In genomic region chr14:33943081-33943480, GRCh38 we compare ENCODE assay signal across 12 cellular contexts. TPM values are rescaled to one million over a fixed set of nuclear protein-coding genes. Genes with fewer than 3 reads are reported as not detected.
DNase-seq lines count a peak whose midpoint lies in the region; ATAC-seq and TF ChIP-seq lines count a peak whose summit lies in the region.
"Had no signal": no experiment of that assay in that cellular context is flagged by ENCODE, and none has a peak within 500 bp of the region (broad histone marks: within the 10 kb centered on the region; RNA-seq: fewer than 3 reads in every experiment).

No MANE protein-coding gene starts in this region.

- TF ChIP-seq POLR2A in thyroid gland (IDR thresholded peaks at IDR 0.05), result no peak

- H3K4me1 ChIP-seq in thyroid gland, result peaks cover 4 to 8% of the 10 kb centered on the region in 2 donors
- H3K4me1 ChIP-seq: foreskin keratinocyte had no signal

- no peak for DNase-seq in T-helper 2 cell treated with Interferon-gamma antibody and Interleukin-4, amounts not matched to agents 5 μg/mL and 100 μg/mL, for 36 hours (ENCODE audit: low spot score)
- DNase-seq in T-helper 2 cell (no peak), NCI-H446 treated with DMSO at 0.1 percent for 48 hours (lab: John Stamatoyannopoulos, UW) (peak; percentile 96), globus pallidus (ENCODE audit: low spot score) (peak; percentile 82), thyroid gland (peak; percentile 27 to 30), MV-4-11 (lab: John Stamatoyannopoulos, UW) (no peak), T-helper 9 cell (no peak)
- DNase-seq: activated CD8-positive, alpha-beta memory T cell treated with anti-CD3 and anti-CD28 coated beads, Interleukin-2, amount 50 U/mL, for 4 hours; foreskin keratinocyte; SW 1271; tibial artery had no signal

- ATAC-seq in HG02588 (IDR thresholded peaks at IDR 0.05; ENCODE audit: unreplicated experiment), result no peak
- ATAC-seq: foreskin keratinocyte had no signal

- peak overlapping the region; percentile 1 for H3K4me3 Mint-ChIP-seq in T-helper 2 cell treated with Interferon-gamma antibody and Interleukin-4, amounts not matched to agents 5 μg/mL and 100 μg/mL, for 36 hours

- peaks cover 24% of the 10 kb centered on the region for H3K27me3 Mint-ChIP-seq in T-helper 2 cell treated with Interferon-gamma antibody and Interleukin-4, amounts not matched to agents 5 μg/mL and 100 μg/mL, for 36 hours (ENCODE audit: low read depth)

- no peak overlapping the region for H3K4me3 ChIP-seq in thyroid gland (replicated peaks in 1 of 3)
- H3K4me3 ChIP-seq: tibial artery had no signal

- 63 to 69% methylated on average over 5 of the region's 5 CpGs for WGBS in thyroid gland, 2 donors

- H3K9me3 ChIP-seq in thyroid gland, result no peaks in the 10 kb centered on the region
- H3K9me3 ChIP-seq: tibial artery had no signal

- peaks cover 60% of the 10 kb centered on the region for H3K36me3 Mint-ChIP-seq in T-helper 2 cell treated with Interferon-gamma antibody and Interleukin-4, amounts not matched to agents 5 μg/mL and 100 μg/mL, for 36 hours (ENCODE audit: low read depth)

- no peak overlapping the region for H3K27ac ChIP-seq in thyroid gland
- H3K27ac ChIP-seq: foreskin keratinocyte, tibial artery had no signal

- no peak overlapping the region for H3K27ac Mint-ChIP-seq in T-helper 2 cell treated with Interferon-gamma antibody and Interleukin-4, amounts not matched to agents 5 μg/mL and 100 μg/mL, for 36 hours

- no peaks in the 10 kb centered on the region for H3K36me3 ChIP-seq in thyroid gland
- H3K36me3 ChIP-seq: tibial artery had no signal

- no peaks in the 10 kb centered on the region for H3K9me3 Mint-ChIP-seq in T-helper 2 cell treated with Interferon-gamma antibody and Interleukin-4, amounts not matched to agents 5 μg/mL and 100 μg/mL, for 36 hours

- peaks cover 48% of the 10 kb centered on the region for H3K4me1 Mint-ChIP-seq in T-helper 2 cell treated with Interferon-gamma antibody and Interleukin-4, amounts not matched to agents 5 μg/mL and 100 μg/mL, for 36 hours (ENCODE audit: low read depth)

- H3K27me3 ChIP-seq in thyroid gland, result no peaks in the 10 kb centered on the region
- H3K27me3 ChIP-seq: tibial artery had no signal

- TF ChIP-seq CTCF in thyroid gland (IDR thresholded peaks at IDR 0.05), result no peak

- intact Hi-C loops in thyroid gland (cut with DNase I), result no loop called here

RNA-seq across cellular contexts. Expression of gene EGLN3, which starts 7.8 kb away (rescaled TPM):
- total RNA-seq in thyroid gland, result 10 to 100 TPM in 2 of 4 donors, 1 to 10 TPM in 2; 8.8 to 11.5 (median 10.2) TPM

Comparison
In these comparisons a context has a peak if more than half of its experiments do, and no peak if none do; other contexts are left out.
1. DNase-seq: peak in NCI-H446 treated with DMSO at 0.1 percent for 48 hours (single experiment), globus pallidus (single experiment) and thyroid gland (2 of 2); none in T-helper 2 cell treated with Interferon-gamma antibody and Interleukin-4, amounts not matched to agents 5 μg/mL and 100 μg/mL, for 36 hours (single experiment), T-helper 2 cell (0 of 5), MV-4-11 (single experiment) and T-helper 9 cell (single experiment).